Comparison of ENCODE assay signal across 9 cellular contexts in genomic region chr7:7177044-7177517, GRCh38. TPM values are rescaled to one million over a fixed set of nuclear protein-coding genes. Genes with fewer than 3 reads are reported as not detected.
A peak's percentile ranks its signal among the peaks of the same experiment; 100 is the strongest.
DNase-seq lines count a peak whose midpoint lies in the region; ATAC-seq and TF ChIP-seq lines count a peak whose summit lies in the region.
"Had no signal": no experiment of that assay in that cellular context is flagged by ENCODE, and none has a peak within 500 bp of the region (broad histone marks: within the 10 kb centered on the region; RNA-seq: fewer than 3 reads in every experiment).

No MANE protein-coding gene starts in this region.

- H3K4me1 Mint-ChIP-seq in endodermal cell = peaks cover 20% of the 10 kb centered on the region
- peaks cover 16 to 41% (median 24%) of the 10 kb centered on the region in 3 donors for H3K4me1 Mint-ChIP-seq in CD8-positive, alpha-beta memory T cell

- H3F3A ChIP-seq in PC-3 (ENCODE audit: low read length, unreplicated experiment) = peaks cover 9% of the 10 kb centered on the region

- no peaks in the 10 kb centered on the region for H3K36me3 Mint-ChIP-seq in endodermal cell (ENCODE audit: low read depth)
- H3K36me3 Mint-ChIP-seq in CD8-positive, alpha-beta memory T cell = peaks cover 8 to 27% (median 9%) of the 10 kb centered on the region in 3 donors

- peak overlapping the region; percentile 85 for H3K4me2 ChIP-seq in PC-3 (ENCODE audit: low read length)

- H3K4me3 Mint-ChIP-seq in endodermal cell = no peak overlapping the region
- H3K4me3 Mint-ChIP-seq in CD8-positive, alpha-beta memory T cell = no peak overlapping the region

- ATAC-seq in PC-3 (peak; percentile 88), omental fat pad (ENCODE audit: low FRiP score) (peak; percentile 59), HG02642 (IDR thresholded peaks at IDR 0.05; ENCODE audit: poor library complexity, unreplicated experiment) (no peak)

- H3K9me3 Mint-ChIP-seq in endodermal cell = peaks cover 14% of the 10 kb centered on the region
- H3K9me3 Mint-ChIP-seq in CD8-positive, alpha-beta memory T cell = peaks cover 0 to 10% (median 5%) of the 10 kb centered on the region in 5 donors

- TF ChIP-seq CTCF in PC-3 (conservative IDR thresholded peaks at IDR 0.05; ENCODE audit: low read depth, low read length) (no peak), endodermal cell (conservative IDR thresholded peaks at IDR 0.05) (no peak), omental fat pad (IDR thresholded peaks at IDR 0.05) (no peak), dorsolateral prefrontal cortex (IDR thresholded peaks at IDR 0.05 in 54 of 56, conservative IDR thresholded peaks at IDR 0.05 in 2 of 56; ENCODE audit: low read depth in 1 of 56, partially characterized antibody in 56 of 56) (no peak)

- H4K20me1 ChIP-seq in PC-3 (ENCODE audit: low read length) = no peaks in the 10 kb centered on the region

- BruUV-seq in PC-3 (replicated peaks; lab: Mats Ljungman, UMichigan) = no TSS peak

- H3K4me1 ChIP-seq in PC-3 (ENCODE audit: insufficient read depth, low read length) = peaks cover 42% of the 10 kb centered on the region
- peaks cover 3% of the 10 kb centered on the region for H3K4me1 ChIP-seq in endodermal cell (ENCODE audit: control insufficient read depth, insufficient read depth, low read length)
- H3K4me1 ChIP-seq in CD8-positive, alpha-beta memory T cell (ENCODE audit: insufficient read depth, low read length) = peaks cover 7% of the 10 kb centered on the region

- H3K9ac ChIP-seq in PC-3 (ENCODE audit: low read length) (peak overlapping the region; percentile 59), endodermal cell (ENCODE audit: extremely low read depth, low read length, poor library complexity, severe bottlenecking) (peak overlapping the region; percentile 34)

- H3K27ac Mint-ChIP-seq in endodermal cell = peak overlapping the region; percentile 56
- peak overlapping the region in 1 of 8 donors; percentile 51 for H3K27ac Mint-ChIP-seq in CD8-positive, alpha-beta memory T cell

- H2AFZ ChIP-seq in PC-3 (ENCODE audit: low read length) = no peak overlapping the region

- H3K36me3 ChIP-seq in PC-3 (ENCODE audit: low read depth, low read length) (no peaks in the 10 kb centered on the region), endodermal cell (ENCODE audit: control insufficient read depth, insufficient read depth, low read length) (no peaks in the 10 kb centered on the region)
- H3K36me3 ChIP-seq in CD8-positive, alpha-beta memory T cell (ENCODE audit: insufficient read depth, low read length) = no peaks in the 10 kb centered on the region
- H3K36me3 ChIP-seq: lower lobe of right lung had no signal

- no peaks in the 10 kb centered on the region for H3K9me2 ChIP-seq in PC-3 (replicated peaks; ENCODE audit: low read length)

- CTCF ChIA-PET in PC-3 (lab: Charles Lee) = no interaction called here
- CTCF ChIA-PET in CD8-positive, alpha-beta memory T cell (lab: Charles Lee) = interaction anchor here (1.1 kb wide), 1 partner anchor 73 kb away, joined by 3 read pairs; no protein-coding TSS in a partner anchor

- H3K9me3 ChIP-seq in PC-3 (ENCODE audit: low read length) (peaks cover 8% of the 10 kb centered on the region), endodermal cell (ENCODE audit: control insufficient read depth, low read length) (peaks cover 27% of the 10 kb centered on the region)
- no peaks in the 10 kb centered on the region for H3K9me3 ChIP-seq in CD8-positive, alpha-beta memory T cell (ENCODE audit: low read length)
- H3K9me3 ChIP-seq: lower lobe of right lung had no signal

- no peaks in the 10 kb centered on the region for H3K27me3 Mint-ChIP-seq in endodermal cell (ENCODE audit: insufficient read depth)
- H3K27me3 Mint-ChIP-seq in CD8-positive, alpha-beta memory T cell = no peaks in the 10 kb centered on the region

- H3K27me3 ChIP-seq in PC-3 (ENCODE audit: low read length) (no peaks in the 10 kb centered on the region), endodermal cell (ENCODE audit: control insufficient read depth, insufficient read depth, low read length, poor library complexity, severe bottlenecking) (no peaks in the 10 kb centered on the region), dorsolateral prefrontal cortex (no peaks in the 10 kb centered on the region)
- no peaks in the 10 kb centered on the region for H3K27me3 ChIP-seq in CD8-positive, alpha-beta memory T cell (ENCODE audit: insufficient read depth, low read length, poor library complexity, severe bottlenecking)

- H3K27ac ChIP-seq in PC-3 (ENCODE audit: low read length) (peak overlapping the region; percentile 91), endodermal cell (ENCODE audit: low read depth, low read length) (peak overlapping the region; percentile 66), dorsolateral prefrontal cortex (peak overlapping the region in 3 of 59 donors; percentile 8 to 15 (median 11))
- H3K27ac ChIP-seq in CD8-positive, alpha-beta memory T cell (ENCODE audit: low read depth, low read length) = no peak overlapping the region
- H3K27ac ChIP-seq: lower lobe of right lung had no signal

- intact Hi-C loops in PC-3 (cut with micrococcal nuclease) = loop anchor here (1.0 to 2.0 kb wide), 5 partner anchors 62 to 212 kb away; no protein-coding TSS in a partner anchor
- intact Hi-C loops in dorsolateral prefrontal cortex (cut with DNase I) = loop anchor here in 1 of 2 donors (10.0 kb wide), 1 partner anchor 72 kb away; no protein-coding TSS in a partner anchor

- POLR2A ChIA-PET in PC-3 (lab: Charles Lee; ENCODE audit: unreplicated experiment) = no interaction called here
- POLR2A ChIA-PET in CD8-positive, alpha-beta memory T cell (lab: Charles Lee) = no interaction called here

- WGBS in endodermal cell (ENCODE audit: insufficient coverage in 1 of 2, insufficient read length in 1 of 2), 2 experiments = 86% methylated on average over 1 of the region's 1 CpG; no CpG with 5 or more reads in 1 of the 2 experiments

- DNase-seq in DMS53 (lab: John Stamatoyannopoulos, UW) (peak; percentile 95), PC-3 (peak; percentile 98), endodermal cell (no peak), omental fat pad (ENCODE audit: low spot score) (no peak), DMS 273 (lab: John Stamatoyannopoulos, UW; ENCODE audit: unreplicated experiment) (no peak), dorsolateral prefrontal cortex (no peak)
- DNase-seq in CD8-positive, alpha-beta memory T cell = no peak
- DNase-seq: lower lobe of right lung had no signal

- no peaks in the 10 kb centered on the region for H3K79me2 ChIP-seq in PC-3 (ENCODE audit: low read length)

- H3K4me3 ChIP-seq in PC-3 (ENCODE audit: low read length) (peak overlapping the region; percentile 52), endodermal cell (ENCODE audit: low read length) (no peak overlapping the region), dorsolateral prefrontal cortex (no peak overlapping the region)
- H3K4me3 ChIP-seq in CD8-positive, alpha-beta memory T cell (ENCODE audit: low read length) = no peak overlapping the region
- H3K4me3 ChIP-seq: lower lobe of right lung had no signal

RNA-seq across cellular contexts. Expression of gene C1GALT1, which starts 5.3 kb away (rescaled TPM):
- total RNA-seq in PC-3 (2014; rRNA removed) (19.3 and 32.3 TPM in 2 replicates), endodermal cell (100 to 1,000 TPM in 1 of 2 donors, 10 to 100 TPM in 1; 65.7 to 132 TPM), omental fat pad (10 to 100 TPM; 17.6 to 38.3 (median 30.8) TPM), dorsolateral prefrontal cortex (10 to 100 TPM; 22.2 to 88.2 (median 37.1) TPM)
- 38.2 TPM for polyA plus RNA-seq in endodermal cell (2013, experiment 1 of 2)
- polyA plus RNA-seq in endodermal cell (2013, experiment 2 of 2) = 48.4 TPM
- 10 to 100 TPM; 40.4 to 40.7 TPM for total RNA-seq in CD8-positive, alpha-beta memory T cell
- polyA plus RNA-seq in CD8-positive, alpha-beta memory T cell = 53.4 TPM

Comparison
In these comparisons a context has a peak if more than half of its experiments do, and no peak if none do; other contexts are left out.
1. DNase-seq: peak in DMS53 (single experiment) and PC-3 (single experiment); none in endodermal cell (single experiment), omental fat pad (single experiment), DMS 273 (single experiment), CD8-positive, alpha-beta memory T cell (0 of 5) and dorsolateral prefrontal cortex (0 of 10).